ENCODE assay signal across 3 cellular contexts in genomic region chr22:18958321-18958705, GRCh38. TPM values are rescaled to one million over a fixed set of nuclear protein-coding genes. Genes with fewer than 3 reads are reported as not detected.
"Had no signal": no experiment of that assay in that cellular context is flagged by ENCODE, and none has a peak within 500 bp of the region (broad histone marks: within the 10 kb centered on the region; RNA-seq: fewer than 3 reads in every experiment).

No MANE protein-coding gene starts in this region.

RNA-seq across cellular contexts. Expression of gene PRODH, which starts 22.2 kb away (rescaled TPM):
- total RNA-seq: activated CD8-positive, alpha-beta T cell treated with anti-CD3 and anti-CD28 coated beads, Interleukin-2, amount 10 ng/mL, durations not matched to agents 7 days and 5 days; osteoblast had no signal

RNA-seq across cellular contexts. Expression of gene DGCR6, which starts 52.2 kb away (rescaled TPM):
- total RNA-seq: ascending aorta had no signal
